In the genomic region with DNA sequence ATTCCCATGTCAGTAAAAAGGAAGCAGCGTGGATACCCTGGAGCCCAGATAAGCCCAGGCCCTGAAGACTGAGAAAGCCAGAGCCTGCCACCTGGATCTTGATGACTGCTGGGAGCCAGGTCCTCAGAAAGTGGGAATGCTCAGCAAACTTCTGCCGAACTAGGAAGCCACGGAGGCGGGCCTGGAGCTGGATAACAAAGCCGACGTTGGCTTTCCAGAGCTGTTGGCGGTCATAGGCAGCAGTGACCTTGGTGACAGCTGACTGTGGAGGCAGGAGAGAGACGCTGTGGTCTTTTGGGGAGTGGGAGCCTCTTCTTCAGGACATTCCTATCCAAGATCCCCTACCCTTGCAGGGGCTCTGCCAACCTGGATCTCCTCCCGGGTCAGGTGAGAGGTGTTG, we compare ENCODE assay signal across 9 cellular contexts. TPM values are rescaled to one million over a fixed set of nuclear protein-coding genes. Genes with fewer than 3 reads are reported as not detected.
"Had no signal": no experiment of that assay in that cellular context is flagged by ENCODE, and none has a peak within 500 bp of the region (broad histone marks: within the 10 kb centered on the region; RNA-seq: fewer than 3 reads in every experiment).

No MANE protein-coding gene starts in this region.

- H3K4me3 ChIP-seq: GM23338, K562 had no signal

- H3K4me2 ChIP-seq: GM23338 had no signal

- H3K27ac Mint-ChIP-seq: GM23338 had no signal

- ATAC-seq: GM23338, K562 had no signal

- FAIRE-seq: H1, H54, HTR-8/SVneo, K562 had no signal

- DNase-seq: H9, HCEC 1CT, IMR-90 had no signal

- H3K4me3 Mint-ChIP-seq: GM23338, H9 had no signal

- H3K9me3 Mint-ChIP-seq: GM23338, H9 had no signal

- H3K4me1 Mint-ChIP-seq: GM23338, H9 had no signal

RNA-seq across cellular contexts. Expression of a gene that starts 31.5 kb away (rescaled TPM):
- total RNA-seq: GM23338, H1, HT-29, IMR-90, K562 had no signal
- polyA plus RNA-seq: GM23338, IMR-90, K562 had no signal
